Comparison of ENCODE assay signal across 8 cellular contexts in the genomic region with DNA sequence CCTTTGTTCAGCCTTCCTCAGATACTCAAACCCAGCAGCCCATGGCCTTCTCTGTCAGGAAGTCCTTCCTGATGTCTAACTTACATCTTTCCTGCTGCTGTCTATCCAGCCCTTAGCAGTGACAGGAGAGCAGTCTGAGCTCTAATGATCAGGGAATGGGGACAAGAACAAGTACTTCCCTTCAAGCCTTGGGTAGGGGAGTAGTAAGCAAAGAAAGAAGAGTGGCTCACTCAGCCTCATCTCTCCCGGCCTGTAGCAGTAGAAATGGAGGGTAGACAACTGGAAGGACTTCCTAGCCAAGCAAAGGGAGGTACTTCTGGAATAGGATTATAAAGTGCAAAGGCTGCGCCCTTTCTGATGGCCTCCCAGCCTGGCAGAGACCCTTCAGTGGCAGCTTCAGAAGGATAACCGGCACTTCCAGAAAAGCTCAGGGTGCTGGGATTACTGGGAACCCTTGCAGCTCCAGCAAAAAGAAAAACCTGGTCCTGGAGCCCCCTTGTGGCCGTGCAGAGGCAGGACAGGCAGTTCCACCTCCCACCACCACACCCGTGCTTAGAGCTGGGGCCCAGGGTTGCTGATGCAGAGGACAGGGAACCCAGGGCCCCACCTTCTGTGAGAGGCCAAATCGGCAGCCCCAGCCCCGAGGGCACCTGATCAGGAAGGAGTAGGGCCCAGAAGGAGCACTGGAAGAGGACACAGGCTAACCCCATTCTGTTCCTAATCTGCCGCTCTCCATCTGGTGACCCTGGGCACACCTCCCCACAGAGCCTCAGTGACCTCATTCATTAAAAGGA. TPM values are rescaled to one million over a fixed set of nuclear protein-coding genes. Genes with fewer than 3 reads are reported as not detected.
DNase-seq lines count a peak whose midpoint lies in the region; ATAC-seq, FAIRE-seq and TF ChIP-seq lines count a peak whose summit lies in the region.

No MANE protein-coding gene starts in this region.

- POLR2A ChIA-PET in activated CD8-positive, alpha-beta T cell treated with anti-CD3 and anti-CD28 coated beads, Interleukin-2, amount 10 ng/mL, durations not matched to agents 7 days and 5 days (lab: Charles Lee): interaction anchor here (0.6 kb wide), 1 partner anchor 220 kb away, joined by 3 read pairs; no protein-coding TSS in a partner anchor
- POLR2A ChIA-PET in H1 (lab: Charles Lee; ENCODE audit: partially characterized antibody): interaction anchor here (1.1 kb wide), 1 partner anchor 63 kb away, joined by 3 read pairs; no protein-coding TSS in a partner anchor

- H2BK12ac ChIP-seq in H1 (ENCODE audit: low read depth, low read length): no peak overlapping the region

- peaks cover 0 to 5% (median 0%) of the 10 kb centered on the region in 4 experiments; a peak in 3 of 7 replicates for H3K4me1 ChIP-seq in H1 (replicated peaks in 1 of 4; ENCODE audit: control insufficient read depth in 3 of 4, insufficient read depth in 4 of 4, low read length in 3 of 4)

- peaks cover 3% of the 10 kb centered on the region for H3K4me1 Mint-ChIP-seq in activated CD8-positive, alpha-beta T cell treated with anti-CD3 and anti-CD28 coated beads, Interleukin-2, amount 10 ng/mL, durations not matched to agents 7 days and 5 days (ENCODE audit: low read depth)

- no peak overlapping the region for H2BK120ac ChIP-seq in H1 (replicated peaks; ENCODE audit: low read depth, low read length)

- TF ChIP-seq POLR2A in H1 (IDR thresholded peaks at IDR 0.05; ENCODE audit: control extremely low read depth in 1 of 2, low read depth in 2 of 2, low read length in 2 of 2): no peak

- TF ChIP-seq RAD21 in H1 (IDR thresholded peaks at IDR 0.05 in 1 of 2, conservative IDR thresholded peaks at IDR 0.05 in 1 of 2; ENCODE audit: low read depth in 2 of 2, low read length in 2 of 2): peak; percentile 83 to 89

- H3K4me2 ChIP-seq in H1 (ENCODE audit: insufficient read depth in 1 of 2, low read depth in 2 of 2, low read length in 2 of 2): no peak overlapping the region

- H3K9me3 Mint-ChIP-seq in activated CD8-positive, alpha-beta T cell treated with anti-CD3 and anti-CD28 coated beads, Interleukin-2, amount 10 ng/mL, durations not matched to agents 7 days and 5 days (ENCODE audit: insufficient read depth): no peaks in the 10 kb centered on the region

- no peak overlapping the region for H2AK5ac ChIP-seq in H1 (ENCODE audit: low read depth, low read length)

- H3K56ac ChIP-seq in H1 (replicated peaks; ENCODE audit: insufficient read length, low read depth, low read length): no peak overlapping the region

- no peaks in the 10 kb centered on the region for H3K79me2 ChIP-seq in H1 (ENCODE audit: control insufficient read depth in 1 of 2, insufficient read depth in 2 of 2, low read length in 2 of 2)

- H3K23ac ChIP-seq in H1 (ENCODE audit: insufficient read length): no peak overlapping the region

- H2BK15ac ChIP-seq in H1 (ENCODE audit: low read length): no peak overlapping the region

- H3K4ac ChIP-seq in H1 (replicated peaks; ENCODE audit: insufficient read length, low read depth, low read length): no peak overlapping the region

- no peaks in the 10 kb centered on the region for H3K9me3 ChIP-seq in H1 (ENCODE audit: insufficient read depth in 2 of 2, low read depth in 1 of 2, low read length in 1 of 2)

- H3K4me3 Mint-ChIP-seq in activated CD8-positive, alpha-beta T cell treated with anti-CD3 and anti-CD28 coated beads, Interleukin-2, amount 10 ng/mL, durations not matched to agents 7 days and 5 days: no peak overlapping the region

- H3K9ac ChIP-seq in H1 (replicated peaks in 1 of 4; ENCODE audit: extremely low read depth in 1 of 4, low read depth in 3 of 4, low read length in 3 of 4): no peak overlapping the region

- H3K27me3 Mint-ChIP-seq in activated CD8-positive, alpha-beta T cell treated with anti-CD3 and anti-CD28 coated beads, Interleukin-2, amount 10 ng/mL, durations not matched to agents 7 days and 5 days (ENCODE audit: low read depth): peaks cover 44% of the 10 kb centered on the region

- no peak overlapping the region for H2AFZ ChIP-seq in H1 (ENCODE audit: low read length)

- TF ChIP-seq CTCF in H1 (IDR thresholded peaks at IDR 0.05; ENCODE audit: control extremely low read depth in 1 of 3, insufficient read depth in 1 of 3, low read depth in 1 of 3, low read length in 3 of 3): peak; percentile 97 to 100 (median 99)

- H4K8ac ChIP-seq in H1 (ENCODE audit: extremely low read depth, insufficient read depth, low read length): no peak overlapping the region; the same call in 1 of the 2 replicates

- no peak overlapping the region for H3K27ac ChIP-seq in H1 (ENCODE audit: low read depth, low read length)

- H3K36me3 Mint-ChIP-seq in activated CD8-positive, alpha-beta T cell treated with anti-CD3 and anti-CD28 coated beads, Interleukin-2, amount 10 ng/mL, durations not matched to agents 7 days and 5 days (ENCODE audit: low read depth): no peaks in the 10 kb centered on the region

- no peak overlapping the region for H3K27ac Mint-ChIP-seq in activated CD8-positive, alpha-beta T cell treated with anti-CD3 and anti-CD28 coated beads, Interleukin-2, amount 10 ng/mL, durations not matched to agents 7 days and 5 days

- no peak overlapping the region for H3K14ac ChIP-seq in H1 (ENCODE audit: insufficient read length)

- no peaks in the 10 kb centered on the region for H3K36me3 ChIP-seq in H1 (ENCODE audit: control insufficient read depth in 2 of 4, insufficient read depth in 4 of 4, low read length in 3 of 4)

- H4K5ac ChIP-seq in H1 (ENCODE audit: insufficient read length, low read depth, low read length): no peak overlapping the region

- TF ChIP-seq EP300 in H1 (IDR thresholded peaks at IDR 0.05; ENCODE audit: borderline replicate concordance in 1 of 2, low read depth in 2 of 2, low read length in 2 of 2): no peak

- no peaks in the 10 kb centered on the region for H3K23me2 ChIP-seq in H1 (ENCODE audit: low read depth, low read length)

- H3K18ac ChIP-seq in H1 (ENCODE audit: extremely low read depth, low read length): no peak overlapping the region

- ATAC-seq in HG03521 (IDR thresholded peaks at IDR 0.05; ENCODE audit: unreplicated experiment) (peak; percentile 47), HG02973 (IDR thresholded peaks at IDR 0.05; ENCODE audit: unreplicated experiment) (no peak)
- ATAC-seq in activated CD8-positive, alpha-beta T cell treated with anti-CD3 and anti-CD28 coated beads, Interleukin-2, amount 10 ng/mL, durations not matched to agents 7 days and 5 days: peak; percentile 94

- no peak for FAIRE-seq in H1 (lab: Jason Lieb, UNC)

- H3K79me1 ChIP-seq in H1 (ENCODE audit: low read depth, low read length): no peaks in the 10 kb centered on the region

- H4K91ac ChIP-seq in H1 (replicated peaks; ENCODE audit: insufficient read length, low read length): no peak overlapping the region

- WGBS in H1 (ENCODE audit: extremely low coverage in 1 of 2, insufficient coverage in 1 of 2, insufficient read length in 1 of 2, insufficient replicate concordance in 2 of 2, low coverage in 1 of 2, low lambda C conversion rate in 2 of 2, missing lambda C conversion rate in 1 of 2), 2 experiments: 30% methylated on average over 7 of the region's 8 CpGs; no CpG with 5 or more reads in 1 of the 2 experiments

- no peaks in the 10 kb centered on the region for H4K20me1 ChIP-seq in H1 (replicated peaks in 1 of 2; ENCODE audit: control insufficient read depth in 1 of 2, insufficient read depth in 2 of 2, low read length in 2 of 2)

- CTCF ChIA-PET in activated CD8-positive, alpha-beta T cell treated with anti-CD3 and anti-CD28 coated beads, Interleukin-2, amount 10 ng/mL, durations not matched to agents 7 days and 5 days (lab: Charles Lee): interaction anchor here (0.6 to 5.8 kb wide), 46 partner anchors 9 to 526 kb away, joined by 3 to 89 read pairs (median 3); partner anchors contain the start of genes ATP5MC2, CISTR, COPZ1 and HOXC10
- CTCF ChIA-PET in H1 (lab: Charles Lee; ENCODE audit: partially characterized antibody): interaction anchor here (0.6 to 20.1 kb wide), 53 partner anchors 7 to 585 kb away, joined by 3 to 339 read pairs (median 6); partner anchors contain the start of genes HOXC10, HOXC4, HOXC5 and HOXC6

- H3K27me3 ChIP-seq in H1 (replicated peaks in 1 of 4; ENCODE audit: control insufficient read depth in 3 of 4, extremely low read depth in 1 of 4, insufficient read depth in 3 of 4, low read length in 3 of 4): peaks cover 6 to 61% (median 39%) of the 10 kb centered on the region in 4 experiments

- no peak overlapping the region for H2BK5ac ChIP-seq in H1 (ENCODE audit: low read depth, low read length)

- H3K4me3 ChIP-seq in H1 (ENCODE audit: extremely low read depth in 1 of 4, insufficient read depth in 2 of 4, low read depth in 3 of 4, low read length in 4 of 4): no peak overlapping the region

- H2BK20ac ChIP-seq in H1 (ENCODE audit: low read length): no peak overlapping the region

- peak; percentile 94 for DNase-seq in ELF-1 (ENCODE audit: low read depth, low spot score)
- peak; percentile 46 to 54 for DNase-seq in NOMO-1 (lab: John Stamatoyannopoulos, UW; ENCODE audit: unreplicated experiment in 2 of 2)
- DNase-seq in activated CD8-positive, alpha-beta T cell treated with anti-CD3 and anti-CD28 coated beads, Interleukin-2, amount 10 ng/mL, durations not matched to agents 7 days and 5 days: peak; percentile 74
- peak in 1 of 2 experiments; percentile 90 for DNase-seq in H1 (ENCODE audit: low read depth in 1 of 2, low spot score in 2 of 2)
- DNase-seq in myocyte (ENCODE audit: low read depth): peak; percentile 81
- peak; percentile 40 to 64 (median 50) for DNase-seq in stimulated activated naive CD4-positive, alpha-beta T cell (lab: John Stamatoyannopoulos, UW)

TF ChIP-seq in H1, 55 proteins besides CTCF, POLR2A, EP300 and RAD21 (continues in another document):
- TF ChIP-seq KDM5A (IDR thresholded peaks at IDR 0.05; ENCODE audit: low read length) (no peak), GABPA (IDR thresholded peaks at IDR 0.05; ENCODE audit: borderline replicate concordance, insufficient read depth, low read length) (peak; percentile 75; the same call in 1 of the 2 replicates), CHD2 (IDR thresholded peaks at IDR 0.05; ENCODE audit: low read length) (no peak), SP1 (IDR thresholded peaks at IDR 0.05; ENCODE audit: low read depth, low read length) (no peak), BACH1 (IDR thresholded peaks at IDR 0.05; ENCODE audit: low read length) (no peak)

RNA-seq across cellular contexts. Expression of gene SMUG1, which starts 12.4 kb away (rescaled TPM):
- 10 to 100 TPM; 21.5 to 22.8 TPM for total RNA-seq in activated CD8-positive, alpha-beta T cell treated with anti-CD3 and anti-CD28 coated beads, Interleukin-2, amount 10 ng/mL, durations not matched to agents 7 days and 5 days
- 15.8 and 18.6 TPM in 2 replicates for total RNA-seq in H1 (2021; fragmentation: NEBNext Ultra II Directional; extraction: Animal tissue kit (Norgen Biotek cat#: 25700))
- polyA plus RNA-seq in H1 (2011; rRNA removed): 35.0 and 35.7 TPM in 2 replicates
- polyA plus RNA-seq in H1 (2011; cell fraction: cytosol; rRNA removed): 31.1 TPM
- polyA plus RNA-seq in H1 (2011; cell fraction: nucleus; rRNA removed): 35.6 TPM
- 21.2 to 26.6 TPM (median 23.8 TPM) in 4 replicates for polyA plus RNA-seq in H1 (2012, experiment 1 of 2)
- 26.7 TPM for polyA plus RNA-seq in H1 (2012, experiment 2 of 2)
- polyA plus RNA-seq in H1 (2013, experiment 1 of 2): 16.0 TPM
- 14.1 TPM for polyA plus RNA-seq in H1 (2013, experiment 2 of 2)
- 19.1 and 19.4 TPM in 2 replicates for polyA minus RNA-seq in H1 (2011; rRNA and poly(A)+ RNA removed)
- polyA minus RNA-seq in H1 (2011; cell fraction: cytosol; rRNA and poly(A)+ RNA removed): 10.4 TPM
- 22.1 TPM for polyA minus RNA-seq in H1 (2011; cell fraction: nucleus; rRNA and poly(A)+ RNA removed)
- 45.1 and 46.9 TPM in 2 replicates for total RNA-seq in myocyte
- polyA plus RNA-seq in myocyte (2012): 40.9 TPM
